Comparison of ENCODE assay signal across 11 cellular contexts in the genomic region with DNA sequence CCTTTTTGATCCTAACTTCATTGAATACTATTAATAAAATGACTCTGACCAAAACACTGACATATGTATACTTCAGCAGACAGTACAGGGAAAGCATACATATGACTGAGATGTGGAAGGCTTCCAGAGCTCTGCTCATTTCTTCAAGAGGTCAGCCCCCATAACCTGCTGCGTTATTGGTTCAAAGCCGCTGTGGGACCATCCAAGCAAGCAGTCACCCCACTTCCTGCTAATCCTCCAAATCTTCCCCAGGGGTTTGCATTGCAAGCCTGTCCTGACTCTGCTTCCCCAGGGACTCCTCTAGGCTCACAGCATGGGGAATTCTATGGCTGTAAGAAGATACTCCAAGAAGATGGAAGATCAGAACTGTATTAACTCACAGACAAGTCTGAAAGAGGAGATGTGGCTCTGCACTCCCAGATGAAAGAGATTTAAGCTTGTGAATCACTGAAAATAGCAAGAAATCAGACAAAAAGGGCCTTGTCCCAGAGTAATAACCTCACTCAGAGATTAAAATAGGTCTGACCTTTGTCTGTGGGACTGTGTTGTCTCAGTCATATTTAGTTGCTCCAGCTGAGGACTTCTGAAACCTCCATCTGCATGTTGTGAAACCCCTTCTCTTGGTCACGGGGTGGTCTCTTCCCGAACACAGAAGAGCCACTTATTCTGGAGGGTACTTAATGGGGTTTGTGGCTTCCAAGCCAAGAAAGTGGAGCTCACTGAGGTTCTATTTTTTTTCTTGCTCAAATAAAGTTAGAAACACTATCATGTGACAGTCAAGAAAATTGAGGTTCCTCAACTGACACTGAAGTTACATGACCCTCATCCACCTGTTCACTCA.
A peak's percentile ranks its signal among the peaks of the same experiment; 100 is the strongest.
DNase-seq lines count a peak whose midpoint lies in the region; ATAC-seq lines count a peak whose summit lies in the region.
"Had no signal": no experiment of that assay in that cellular context is flagged by ENCODE, and none has a peak within 500 bp of the region (broad histone marks: within the 10 kb centered on the region; RNA-seq: fewer than 3 reads in every experiment).

No MANE protein-coding gene starts in this region.

- DNase-seq in DMS79 treated with DMSO at 0.1 percent for 48 hours (lab: John Stamatoyannopoulos, UW) = peak; percentile 71
- no peak for DNase-seq in MV-4-11 (lab: John Stamatoyannopoulos, UW)
- DNase-seq in NCI-H524 (lab: John Stamatoyannopoulos, UW) = no peak
- DNase-seq in activated naive CD4-positive, alpha-beta T cell treated with anti-CD3 and anti-CD28 coated beads, Interleukin-2, amount 50 U/mL, for 16 hours = no peak
- no peak for DNase-seq in H4 (ENCODE audit: low spot score)
- DNase-seq: activated CD8-positive, alpha-beta memory T cell treated with anti-CD3 and anti-CD28 coated beads, Interleukin-2, amount 10 ng/mL, durations not matched to agents 7 days and 5 days; AML-193; stimulated activated naive CD8-positive, alpha-beta T cell treated with anti-CD3 and anti-CD28 coated beads, Interleukin-15, Interleukin-2, amounts not matched to agents 100 U/mL and 50 U/mL, for 24 hours had no signal

- peak; percentile 86 for ATAC-seq in GM19324 (IDR thresholded peaks at IDR 0.05; ENCODE audit: low FRiP score, unreplicated experiment)
- peak; percentile 70 for ATAC-seq in HG02840 (IDR thresholded peaks at IDR 0.05; ENCODE audit: low FRiP score, unreplicated experiment)
- peak; percentile 64 for ATAC-seq in HG03575 (IDR thresholded peaks at IDR 0.05; ENCODE audit: extremely low read depth, insufficient number of reproducible peaks, low FRiP score, unreplicated experiment)
- ATAC-seq: activated CD8-positive, alpha-beta memory T cell treated with anti-CD3 and anti-CD28 coated beads, Interleukin-2, amount 10 ng/mL, durations not matched to agents 7 days and 5 days; stimulated activated naive CD8-positive, alpha-beta T cell treated with anti-CD3 and anti-CD28 coated beads, Interleukin-15, Interleukin-2, amounts not matched to agents 100 U/mL and 50 U/mL, for 24 hours had no signal
